In genomic region chr22:50526849-50527801, GRCh38 we compare ENCODE assay signal across 8 cellular contexts. TPM values are rescaled to one million over a fixed set of nuclear protein-coding genes. Genes with fewer than 3 reads are reported as not detected.
DNase-seq lines count a peak whose midpoint lies in the region; ATAC-seq, FAIRE-seq and TF ChIP-seq lines count a peak whose summit lies in the region.

No MANE protein-coding gene starts in this region.

- H3K9me3 ChIP-seq in A673 (ENCODE audit: low read depth, low read length, poor library complexity, severe bottlenecking) (no peaks in the 10 kb centered on the region), left lung (no peaks in the 10 kb centered on the region)

- POLR2A ChIA-PET in A673 (lab: Charles Lee; ENCODE audit: low non-redundant PET) = interaction anchor here (0.6 kb wide), 1 partner anchor 74 kb away, joined by 9 read pairs; no protein-coding TSS in a partner anchor

- no peak for TF ChIP-seq CTCF in A673 (conservative IDR thresholded peaks at IDR 0.05; ENCODE audit: low read depth, low read length)
- TF ChIP-seq CTCF in bronchial epithelial cell (IDR thresholded peaks at IDR 0.05; ENCODE audit: insufficient read depth, low read length, severe bottlenecking) = no peak
- no peak for TF ChIP-seq CTCF in left lung (IDR thresholded peaks at IDR 0.05)

- peaks cover 30% of the 10 kb centered on the region for H3K4me1 ChIP-seq in A673 (ENCODE audit: insufficient read depth, low read length, poor library complexity, severe bottlenecking)
- H3K4me1 ChIP-seq in left lung = peaks cover 19 to 49% of the 10 kb centered on the region in 2 donors

- H3K27me3 ChIP-seq in A673 (replicated peaks; ENCODE audit: insufficient read depth, low read depth, low read length, poor library complexity) = peaks cover 23% of the 10 kb centered on the region
- no peaks in the 10 kb centered on the region for H3K27me3 ChIP-seq in bronchial epithelial cell (ENCODE audit: control insufficient read depth, insufficient read depth, low read length)
- H3K27me3 ChIP-seq in left lung = no peaks in the 10 kb centered on the region

- FAIRE-seq in RCC 7860 (lab: Jason Lieb, UNC) = no peak
- FAIRE-seq in bronchial epithelial cell (lab: Jason Lieb, UNC) = no peak

- DNase-seq in A673 (ENCODE audit: low spot score) (no peak), RCC 7860 (ENCODE audit: low spot score) (peak; percentile 25), bronchial epithelial cell (ENCODE audit: low read depth) (peak; percentile 29), left lung (peak; percentile 88 to 91), substantia nigra (lab: John Stamatoyannopoulos, UW) (peak in 5 of 49 donors; percentile 33 to 75 (median 37)), occipital lobe (lab: John Stamatoyannopoulos, UW) (no peak)

- intact Hi-C loops in A673 (cut with micrococcal nuclease; ENCODE audit: unreplicated experiment) = no loop called here
- intact Hi-C loops in left lung (cut with DNase I) = no loop called here

- CTCF ChIA-PET in A673 (lab: Charles Lee) = no interaction called here

- ATAC-seq in left lung (peak; percentile 22), GM21576 (IDR thresholded peaks at IDR 0.05; ENCODE audit: unreplicated experiment) (no peak)

- TF ChIP-seq POLR2A in GM15510 (IDR thresholded peaks at IDR 0.05; ENCODE audit: borderline replicate concordance, extremely low read depth, insufficient read length) = peak; percentile 59

- BruUV-seq in A673 (replicated peaks; lab: Mats Ljungman, UMichigan) = TSS peak; percentile 21

- H3K36me3 ChIP-seq in A673 (ENCODE audit: insufficient read depth, low read length, poor library complexity, severe bottlenecking) (peaks cover 27% of the 10 kb centered on the region), bronchial epithelial cell (ENCODE audit: control insufficient read depth, insufficient read depth, low read length) (peaks cover 15% of the 10 kb centered on the region), left lung (peaks cover 0 to 42% of the 10 kb centered on the region in 2 donors)

- H3K27ac ChIP-seq in A673 (ENCODE audit: low read depth, low read length, poor library complexity, severe bottlenecking) (peak overlapping the region; percentile 90), left lung (peak overlapping the region; percentile 99), substantia nigra (ENCODE audit: low read depth, low read length, poor library complexity, severe bottlenecking) (peak overlapping the region; percentile 91)

- H3K4me3 ChIP-seq in A673 (ENCODE audit: low read depth, low read length, poor library complexity, severe bottlenecking) = peak overlapping the region; percentile 65
- H3K4me3 ChIP-seq in bronchial epithelial cell (ENCODE audit: low read depth, low read length) = peak overlapping the region; percentile 79
- H3K4me3 ChIP-seq in left lung = peak overlapping the region; percentile 85 to 86

RNA-seq across cellular contexts. Expression of gene SCO2, which starts 1.7 kb away (rescaled TPM):
- 0.44 and 5.4 TPM in 2 replicates for total RNA-seq in A673 (2021)
- total RNA-seq in bronchial epithelial cell = 2.0 and 2.1 TPM in 2 replicates
- 1 to 10 TPM; 2.3 to 3.1 TPM for total RNA-seq in left lung
- 0.78 TPM for total RNA-seq in occipital lobe

RNA-seq across cellular contexts. Expression of gene TYMP, which starts 2.7 kb away (rescaled TPM):
- total RNA-seq in A673 (2021) (0.58 and 0.98 TPM in 2 replicates), bronchial epithelial cell (56.6 and 126 TPM in 2 replicates), left lung (100 to 1,000 TPM; 130 to 256 TPM), occipital lobe (2.0 TPM)

RNA-seq across cellular contexts. Expression of gene KLHDC7B, which starts 18.6 kb away (rescaled TPM):
- total RNA-seq in A673 (2021) (1.4 and 1.6 TPM in 2 replicates), bronchial epithelial cell (0.26 TPM in 2 replicates), left lung (under 1 TPM; 0.29 to 0.73 TPM), occipital lobe (not detected)

RNA-seq across cellular contexts. Expression of gene NCAPH2, which starts 19.1 kb away (rescaled TPM):
- total RNA-seq in A673 (2021) = 135 TPM in 2 replicates
- total RNA-seq in bronchial epithelial cell = 28.3 and 44.2 TPM in 2 replicates
- total RNA-seq in left lung = 10 to 100 TPM; 45.5 to 50.1 TPM
- 46.9 TPM for total RNA-seq in occipital lobe

RNA-seq across cellular contexts. Expression of gene LMF2, which starts 19.6 kb away (rescaled TPM):
- total RNA-seq in A673 (2021) = 79.2 and 79.3 TPM in 2 replicates
- 10.3 and 12.7 TPM in 2 replicates for total RNA-seq in bronchial epithelial cell
- 10 to 100 TPM; 73.1 to 76.4 TPM for total RNA-seq in left lung
- 9.8 TPM for total RNA-seq in occipital lobe

Comparison
In these comparisons a context has a peak if more than half of its experiments do, and no peak if none do; other contexts are left out.
1. DNase-seq: peak in RCC 7860 (single experiment), bronchial epithelial cell (single experiment) and left lung (2 of 2); none in A673 (single experiment) and occipital lobe (single experiment).
2. RNA of gene TYMP, which starts 2.7 kb away (total RNA-seq): 130 to 256 TPM in left lung and 56.6 to 126 TPM in bronchial epithelial cell; 2.0 TPM in occipital lobe (single experiment) and 0.58 to 0.98 TPM in A673; every median in the first group is over 10 times any median in the second.
3. Peak in every context shown above with its lines, with median percentiles within 50 percentile points of each other: H3K27ac ChIP-seq and H3K4me3 ChIP-seq.